Comparison of ENCODE assay signal across 22 cellular contexts in the genomic region with DNA sequence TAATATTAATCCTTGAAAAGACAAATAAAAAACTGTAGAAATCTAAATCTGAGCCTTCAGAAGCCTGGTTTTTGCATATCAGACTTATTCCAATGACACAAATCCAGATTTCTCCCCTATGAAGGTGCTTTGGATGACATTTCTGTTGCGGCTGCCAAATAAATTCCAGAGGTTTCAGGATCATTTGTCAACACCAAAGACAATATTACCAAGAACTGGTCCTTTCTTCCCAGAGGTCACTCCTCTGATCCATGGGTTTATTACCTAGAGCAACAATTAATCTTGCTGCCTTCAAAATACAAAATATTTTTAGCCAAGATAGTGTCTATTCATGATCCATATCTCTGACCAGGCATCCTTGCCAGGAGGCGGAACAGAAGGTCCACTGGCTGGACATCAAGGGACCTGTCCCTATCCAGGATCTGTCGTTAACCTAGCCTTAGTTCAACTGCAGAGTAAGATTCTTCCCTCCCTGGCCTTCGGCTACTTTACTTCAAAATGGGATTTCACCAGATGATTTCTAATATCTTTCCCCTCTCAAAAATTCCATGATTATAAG.
"Had no signal": no experiment of that assay in that cellular context is flagged by ENCODE, and none has a peak within 500 bp of the region (broad histone marks: within the 10 kb centered on the region; RNA-seq: fewer than 3 reads in every experiment).

No MANE protein-coding gene starts in this region.

- DNase-seq: effector CD4-positive, alpha-beta T cell; endodermal cell; erythroblast; foreskin keratinocyte; head of caudate nucleus; kidney; left cardiac atrium; left ventricle myocardium superior; mesendoderm; naive B cell; sigmoid colon; stimulated activated CD4-positive, alpha-beta T cell treated with anti-CD3 and anti-CD28 coated beads, Interleukin-2, amount 100 ng/mL, for 24 hours; stimulated activated CD4-positive, alpha-beta T cell treated with anti-CD3 and anti-CD28 coated beads, Interleukin-4, amount 100 ng/mL, for 4 hours; stimulated activated naive B cell treated with anti-CD40 and anti-IgM and Interleukin-4, amounts not matched to agents 10 μg/mL and 1 μg/mL and 100 μg/mL, for 72 hours; stomach; transverse colon had no signal

- H2AFZ ChIP-seq: hepatocyte, parathyroid adenoma had no signal

- H3K79me2 ChIP-seq: parathyroid adenoma had no signal

- H3K36me3 ChIP-seq: sigmoid colon, stomach, thoracic aorta, transverse colon had no signal

- H3K27me3 ChIP-seq: foreskin keratinocyte had no signal

- H3K4me3 ChIP-seq: coronary artery, hepatocyte, lung, sigmoid colon, skin epidermis, stomach, thoracic aorta, transverse colon had no signal

- ATAC-seq: foreskin keratinocyte; left cardiac atrium; left ventricle myocardium superior; stimulated activated naive B cell treated with anti-CD40 and anti-IgM and Interleukin-4, amounts not matched to agents 10 μg/mL and 1 μg/mL and 100 μg/mL, for 72 hours had no signal

- H3K4me1 ChIP-seq: parathyroid adenoma had no signal

- H3K27ac ChIP-seq: coronary artery, foreskin keratinocyte, hepatocyte, parathyroid adenoma, sigmoid colon, skin epidermis, stomach, thoracic aorta, transverse colon had no signal

- H3K9ac ChIP-seq: parathyroid adenoma had no signal

- H3K9me3 ChIP-seq: sigmoid colon, stomach, thoracic aorta, transverse colon had no signal
